1 cellular context compared by ENCODE assay signal in the genomic region with DNA sequence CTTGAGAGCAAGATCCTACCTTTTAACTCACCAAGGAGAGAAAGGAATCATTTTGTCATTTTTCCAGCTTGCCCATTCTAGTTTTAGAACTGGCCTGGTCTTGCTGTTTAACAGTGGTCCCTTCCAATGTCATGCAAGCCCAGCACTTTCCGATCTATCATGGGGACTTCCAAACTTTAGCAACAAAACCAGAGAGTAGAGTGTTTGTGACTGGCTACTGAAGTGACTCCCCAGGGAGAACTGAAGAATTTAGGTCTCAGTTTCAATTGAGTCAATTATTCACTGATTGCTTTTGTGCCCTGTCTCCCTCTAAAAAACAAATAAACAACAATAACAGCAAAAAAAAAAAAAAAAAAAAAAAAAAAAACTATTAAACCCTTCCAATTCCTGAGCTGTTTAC.
TF ChIP-seq lines count a peak whose summit lies in the region.

No MANE protein-coding gene starts in this region.

TF ChIP-seq in GM12878, 131 proteins besides CTCF, POLR2A, EP300 and RAD21 (continued from another document):
- no peak for TF ChIP-seq SMAD1 (IDR thresholded peaks at IDR 0.05; ENCODE audit: low read depth, partially characterized antibody)
- TF ChIP-seq SREBF1 (IDR thresholded peaks at IDR 0.05; ENCODE audit: low read length) = no peak
- peak; percentile 31 for TF ChIP-seq MEF2B (IDR thresholded peaks at IDR 0.05; ENCODE audit: partially characterized antibody, poor library complexity, severe bottlenecking)
- peak; percentile 51; the same call in 1 of the 2 replicates for TF ChIP-seq ZNF384 (IDR thresholded peaks at IDR 0.05; ENCODE audit: borderline replicate concordance, low read depth, low read length)
